ENCODE assay signal across 8 cellular contexts in genomic region chr22:19291580-19292261, GRCh38. TPM values are rescaled to one million over a fixed set of nuclear protein-coding genes. Genes with fewer than 3 reads are reported as not detected.
DNase-seq lines count a peak whose midpoint lies in the region; ATAC-seq, FAIRE-seq and TF ChIP-seq lines count a peak whose summit lies in the region.

Gene CLTCL1, minus strand, starts transcription at chr22:19291719. Its CDS starts 78 bp downstream, at chr22:19291641.

- peak within 1 kb of the TSS; percentile 50 for H3K27ac ChIP-seq in 22Rv1
- H3K27ac ChIP-seq in SJSA1, result peak within 1 kb of the TSS; percentile 64
- peak within 1 kb of the TSS; percentile 77 for H3K27ac ChIP-seq in suprapubic skin

- TF ChIP-seq POLR2A in GM15510 (IDR thresholded peaks at IDR 0.05; ENCODE audit: borderline replicate concordance, extremely low read depth, insufficient read length) (peak; percentile 32), suprapubic skin (IDR thresholded peaks at IDR 0.05) (no peak)

- H3K4me3 ChIP-seq in SJSA1 (peak within 1 kb of the TSS; percentile 98), suprapubic skin (peak within 1 kb of the TSS; percentile 99)

- H3K36me3 ChIP-seq in SJSA1, result peaks cover 13% of the 10 kb centered on the region
- H3K36me3 ChIP-seq in suprapubic skin, result no peaks in the 10 kb centered on the region

- peaks cover 55% of the 10 kb centered on the region for H3K4me1 ChIP-seq in SJSA1 (replicated peaks)
- H3K4me1 ChIP-seq in suprapubic skin, result peaks cover 37% of the 10 kb centered on the region

- FAIRE-seq in HTR-8/SVneo (lab: Jason Lieb, UNC), result no peak

- ATAC-seq in omental fat pad (ENCODE audit: low FRiP score), result peak; percentile 77

- no peak for TF ChIP-seq CTCF in 22Rv1 (IDR thresholded peaks at IDR 0.05)
- no peak for TF ChIP-seq CTCF in omental fat pad (IDR thresholded peaks at IDR 0.05)
- TF ChIP-seq CTCF in suprapubic skin (IDR thresholded peaks at IDR 0.05), result no peak

- 0% methylated on average over 4 of the region's 65 CpGs for WGBS in suprapubic skin

- H3K27me3 ChIP-seq in SJSA1 (replicated peaks) (no peaks in the 10 kb centered on the region), suprapubic skin (no peaks in the 10 kb centered on the region)

- no peak for TF ChIP-seq EP300 in suprapubic skin (IDR thresholded peaks at IDR 0.05)

- DNase-seq in HTR-8/SVneo (ENCODE audit: insufficient read length, low spot score) (peak; percentile 90), SJSA1 (ENCODE audit: low read depth in 1 of 2, low spot score in 2 of 2) (peak; percentile 81 to 85), glomerular visceral epithelial cell (ENCODE audit: extremely low spot score) (peak; percentile 83), omental fat pad (ENCODE audit: low spot score) (peak; percentile 43), suprapubic skin (ENCODE audit: low spot score in 2 of 2) (peak; percentile 86 to 87)
- peak; percentile 60 for DNase-seq in activated naive CD4-positive, alpha-beta T cell treated with anti-CD3 and anti-CD28 coated beads, Interleukin-2, amount 50 U/mL, for 16 hours

- H3K9me3 ChIP-seq in SJSA1 (replicated peaks) (0 out of 2 replicates have a peak, but pooled peaks cover 3% of the 10 kb centered on the region), suprapubic skin (no peaks in the 10 kb centered on the region)

RNA-seq across cellular contexts. Expression of gene CLTCL1, which starts in this region (rescaled TPM):
- total RNA-seq in SJSA1 (2014; rRNA removed; shearing (Covaris generic)), result 7.3 and 17.1 TPM in 2 replicates
- total RNA-seq in omental fat pad (10 to 100 TPM in 1 of 4 donors, 1 to 10 TPM in 3; 5.0 to 14.3 (median 5.9) TPM), suprapubic skin (10 to 100 TPM in 2 of 4 donors, 1 to 10 TPM in 2; 5.6 to 12.5 (median 9.4) TPM)

Comparison
In these comparisons a context has a peak if more than half of its experiments do, and no peak if none do; other contexts are left out.
1. Peak in every context shown above with its lines: DNase-seq, ATAC-seq, H3K4me3 ChIP-seq and H3K27ac ChIP-seq.